ENCODE assay signal across 17 cellular contexts in the genomic region with DNA sequence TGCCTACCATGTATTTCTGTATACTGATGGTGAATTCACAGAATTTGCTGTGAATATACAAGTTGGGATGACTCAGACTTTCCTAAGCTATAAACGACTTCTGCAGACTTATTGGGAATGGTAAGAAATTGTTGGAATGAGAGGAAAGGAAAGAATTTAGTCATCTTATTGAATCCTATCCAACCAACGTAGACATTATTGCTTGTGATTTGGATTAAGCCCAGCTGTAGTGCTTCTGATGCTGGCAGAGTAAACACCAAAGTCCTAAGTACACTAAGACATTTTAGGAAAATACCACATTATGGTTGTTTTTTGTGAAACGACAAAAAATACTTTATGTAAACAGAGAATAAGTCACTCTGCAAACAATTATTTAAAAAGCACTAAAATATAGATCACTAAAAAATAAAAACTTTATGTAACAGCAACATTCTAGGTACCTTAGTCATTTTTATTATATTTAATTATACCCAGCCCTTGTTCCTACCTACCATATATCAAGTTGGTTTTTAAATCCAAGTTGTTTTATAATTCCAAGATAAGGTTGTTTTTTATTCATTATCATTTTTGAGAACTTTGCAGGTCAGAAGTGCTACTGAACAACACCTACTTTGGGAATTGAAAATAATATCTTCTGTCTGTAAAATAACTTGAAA.
DNase-seq lines count a peak whose midpoint lies in the region; ATAC-seq, FAIRE-seq and TF ChIP-seq lines count a peak whose summit lies in the region.
"Had no signal": no experiment of that assay in that cellular context is flagged by ENCODE, and none has a peak within 500 bp of the region (broad histone marks: within the 10 kb centered on the region; RNA-seq: fewer than 3 reads in every experiment).

No MANE protein-coding gene starts in this region.

- no peak overlapping the region for H3K4me3 ChIP-seq in HFF-Myc (replicated peaks; ENCODE audit: low read depth, low read length)
- no peak overlapping the region for H3K4me3 ChIP-seq in upper lobe of right lung
- H3K4me3 ChIP-seq: body of pancreas, spleen, transverse colon had no signal

- no peak for ATAC-seq in upper lobe of right lung
- ATAC-seq in GM19351 (IDR thresholded peaks at IDR 0.05; ENCODE audit: unreplicated experiment): no peak
- ATAC-seq: body of pancreas had no signal

- no peak overlapping the region for H3K27ac ChIP-seq in upper lobe of right lung
- H3K27ac ChIP-seq: body of pancreas, spleen, transverse colon had no signal

- peak; percentile 80 for DNase-seq in HFF-Myc (ENCODE audit: extremely low read depth, low read depth)
- DNase-seq in astrocyte of the hippocampus (ENCODE audit: low read depth, low spot score): peak; percentile 81
- DNase-seq in iris pigment epithelial cell (ENCODE audit: low read depth): peak; percentile 89
- no peak for DNase-seq in NCI-H2171 treated with DMSO at 0.1 percent for 48 hours (lab: John Stamatoyannopoulos, UW)
- DNase-seq in upper lobe of right lung: no peak
- no peak for DNase-seq in D721Med (ENCODE audit: insufficient read length, low spot score)
- DNase-seq: ACHN; activated CD4-positive, CD25-positive, alpha-beta regulatory T cell treated with anti-CD3 and anti-CD28 coated beads, Interleukin-2, amount 50 U/mL, for 72 hours; activated T-cell treated with anti-CD3 and anti-CD28 coated beads, Interleukin-2, amount 50 U/mL, for 1 hour; body of pancreas; KG1; naive B cell; NCI-H2081; spleen; transverse colon had no signal

- H3K9me3 ChIP-seq in upper lobe of right lung: no peaks in the 10 kb centered on the region
- H3K9me3 ChIP-seq: body of pancreas, transverse colon had no signal

- no peaks in the 10 kb centered on the region for H3K36me3 ChIP-seq in upper lobe of right lung
- H3K36me3 ChIP-seq: transverse colon had no signal

- no peak for TF ChIP-seq CTCF in HFF-Myc (IDR thresholded peaks at IDR 0.05; ENCODE audit: low read depth, low read length, missing control alignments)
- no peak for TF ChIP-seq CTCF in upper lobe of right lung (IDR thresholded peaks at IDR 0.05)
- no peak for TF ChIP-seq CTCF in D721Med (IDR thresholded peaks at IDR 0.05; ENCODE audit: insufficient read depth, missing control alignments)

- H3K4me1 ChIP-seq in upper lobe of right lung: no peaks in the 10 kb centered on the region
- H3K4me1 ChIP-seq: body of pancreas, spleen had no signal

- FAIRE-seq in A204.1 (lab: Jason Lieb, UNC): peak; percentile 43
- FAIRE-seq in D721Med (lab: Jason Lieb, UNC): no peak

- intact Hi-C loops in upper lobe of right lung (cut with DNase I): no loop called here

- H3K27me3 ChIP-seq in upper lobe of right lung: no peaks in the 10 kb centered on the region
- H3K27me3 ChIP-seq: body of pancreas, spleen, transverse colon had no signal

Comparison
In these comparisons a context has a peak if more than half of its experiments do, and no peak if none do; other contexts are left out.
1. DNase-seq: peak in HFF-Myc (single experiment), astrocyte of the hippocampus (single experiment) and iris pigment epithelial cell (single experiment); none in NCI-H2171 treated with DMSO at 0.1 percent for 48 hours (single experiment), upper lobe of right lung (single experiment) and D721Med (single experiment).